In the genomic region with DNA sequence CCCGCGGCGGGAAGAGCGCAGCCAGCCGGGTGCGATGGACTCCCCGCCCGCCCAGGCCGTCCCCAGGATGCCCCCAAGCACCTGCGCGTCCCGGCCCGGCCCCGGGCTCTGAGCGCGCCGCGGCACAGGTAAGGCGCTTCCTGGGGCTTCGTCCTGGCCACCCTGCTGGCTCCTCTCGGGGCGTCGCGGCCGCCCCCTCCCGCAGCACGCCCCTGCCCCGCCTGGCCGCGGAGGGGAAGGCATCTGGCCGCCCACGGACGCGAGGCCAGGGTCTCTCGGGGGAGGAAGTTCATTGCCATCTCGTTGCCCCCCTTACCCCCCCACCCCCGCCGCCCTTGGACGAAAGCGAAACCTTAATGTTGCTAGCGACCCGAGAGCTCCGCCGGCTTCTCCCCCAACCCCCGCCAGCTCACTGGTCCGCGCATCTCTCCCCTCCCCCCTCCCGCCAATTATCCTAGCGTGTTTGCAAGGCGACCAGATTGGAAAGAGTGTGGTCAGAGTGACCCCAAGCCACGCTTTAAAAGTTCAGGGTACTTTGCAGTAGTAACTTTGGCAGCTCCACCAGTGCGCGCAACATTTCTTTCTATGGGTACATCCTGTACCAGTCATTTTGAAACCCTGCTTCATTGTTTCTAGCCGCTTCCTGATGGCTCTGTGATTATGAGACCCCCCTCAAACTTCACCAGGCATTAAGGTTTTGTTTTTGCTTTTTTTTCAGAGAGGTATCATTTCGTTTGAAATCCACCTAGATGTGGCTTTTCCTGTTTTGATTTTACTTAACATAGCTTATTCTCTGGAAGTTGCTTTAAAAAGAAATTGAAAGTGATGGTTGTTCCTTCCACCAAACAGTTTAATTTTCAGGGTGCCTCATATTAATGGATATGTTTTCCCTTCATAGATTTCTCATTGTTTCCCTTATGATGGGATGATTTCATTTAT, we compare ENCODE assay signal across 8 cellular contexts. TPM values are rescaled to one million over a fixed set of nuclear protein-coding genes. Genes with fewer than 3 reads are reported as not detected.
DNase-seq lines count a peak whose midpoint lies in the region; ATAC-seq and TF ChIP-seq lines count a peak whose summit lies in the region.

No MANE protein-coding gene starts in this region.

- H3K9me3 ChIP-seq in KOPT-K1 (ENCODE audit: insufficient read depth, low read length, poor library complexity, severe bottlenecking): no peaks in the 10 kb centered on the region

- peak overlapping the region; percentile 77 for H3K27ac ChIP-seq in KOPT-K1 (ENCODE audit: low read depth, low read length, poor library complexity, severe bottlenecking)

- H3K36me3 ChIP-seq in KOPT-K1 (ENCODE audit: insufficient read depth, low read length): no peaks in the 10 kb centered on the region

- DNase-seq in GM10248 (ENCODE audit: extremely low spot score) (peak; percentile 75), mucosa of gallbladder (ENCODE audit: low spot score) (peak; percentile 35), amniotic stem cell (lab: John Stamatoyannopoulos, UW) (no peak)
- peak; percentile 90 for DNase-seq in activated CD4-positive, alpha-beta T cell treated with anti-CD3 and anti-CD28 coated beads, Interleukin-2, amount 10 ng/mL, durations not matched to agents 24 days and 14 days
- DNase-seq in effector CD4-positive, alpha-beta T cell: peak; percentile 28
- peak; percentile 72 for DNase-seq in stimulated activated CD8-positive, alpha-beta memory T cell treated with anti-CD3 and anti-CD28 coated beads, Interleukin-4, amount 100 ng/mL, for 48 hours

- peak; percentile 55 for ATAC-seq in GM21737 (IDR thresholded peaks at IDR 0.05; ENCODE audit: unreplicated experiment)

- peak; percentile 9 for TF ChIP-seq CTCF in GM10248 (IDR thresholded peaks at IDR 0.05; ENCODE audit: control extremely low read depth, extremely low read depth, low read depth, missing control alignments)

- peaks cover 14% of the 10 kb centered on the region for H3K36me3 Mint-ChIP-seq in activated CD4-positive, alpha-beta T cell treated with anti-CD3 and anti-CD28 coated beads, Interleukin-2, amount 10 ng/mL, durations not matched to agents 24 days and 14 days (ENCODE audit: low read depth)

- H3K4me1 Mint-ChIP-seq in activated CD4-positive, alpha-beta T cell treated with anti-CD3 and anti-CD28 coated beads, Interleukin-2, amount 10 ng/mL, durations not matched to agents 24 days and 14 days: peaks cover 42% of the 10 kb centered on the region

- H3K4me3 Mint-ChIP-seq in activated CD4-positive, alpha-beta T cell treated with anti-CD3 and anti-CD28 coated beads, Interleukin-2, amount 10 ng/mL, durations not matched to agents 24 days and 14 days: peak overlapping the region; percentile 90

- CTCF ChIA-PET in GM10248 (lab: Yijun Ruan, JAX): interaction anchor here (0.7 to 1.5 kb wide), 4 partner anchors 10 to 87 kb away, joined by 3 to 4 read pairs (median 3); no protein-coding TSS in a partner anchor

- POLR2A ChIA-PET in GM10248 (lab: Yijun Ruan, JAX): interaction anchor here (0.6 to 2.2 kb wide), 3 partner anchors 10 to 65 kb away, joined by 3 to 8 read pairs (median 4); partner anchors contain the start of gene PGM2

- peaks cover 2% of the 10 kb centered on the region for H3K27me3 Mint-ChIP-seq in activated CD4-positive, alpha-beta T cell treated with anti-CD3 and anti-CD28 coated beads, Interleukin-2, amount 10 ng/mL, durations not matched to agents 24 days and 14 days

- H3K27ac Mint-ChIP-seq in activated CD4-positive, alpha-beta T cell treated with anti-CD3 and anti-CD28 coated beads, Interleukin-2, amount 10 ng/mL, durations not matched to agents 24 days and 14 days: peak overlapping the region; percentile 95

- H3K9me3 Mint-ChIP-seq in activated CD4-positive, alpha-beta T cell treated with anti-CD3 and anti-CD28 coated beads, Interleukin-2, amount 10 ng/mL, durations not matched to agents 24 days and 14 days: no peaks in the 10 kb centered on the region

- intact Hi-C loops in activated CD4-positive, alpha-beta T cell treated with anti-CD3 and anti-CD28 coated beads, Interleukin-2, amount 10 ng/mL, durations not matched to agents 24 days and 14 days (cut with micrococcal nuclease): loop anchor here (1.0 to 5.0 kb wide), 13 partner anchors 19 to 1569 kb away; partner anchors contain the start of genes PGM2, RELL1 and TMEM156

RNA-seq across cellular contexts. Expression of gene TBC1D1, which starts 0.6 kb away (rescaled TPM):
- 51.7 and 61.6 TPM in 2 replicates for total RNA-seq in activated CD4-positive, alpha-beta T cell treated with anti-CD3 and anti-CD28 coated beads, Interleukin-2, amount 10 ng/mL, durations not matched to agents 24 days and 14 days
- 159 TPM for total RNA-seq in mucosa of gallbladder
